Comparison of ENCODE assay signal across 1 cellular context in genomic region chr4:86926428-86927086, GRCh38.
TF ChIP-seq lines count a peak whose summit lies in the region.

No MANE protein-coding gene starts in this region.

TF ChIP-seq in A549, 52 proteins besides CTCF, POLR2A, EP300 and RAD21:
- TF ChIP-seq RARB (CRISPR knock-in tag; IDR thresholded peaks at IDR 0.05) (peak; percentile 94), FOSL2 (IDR thresholded peaks at IDR 0.05) (no peak), FOSL2 (CRISPR knock-in tag; IDR thresholded peaks at IDR 0.05) (peak; percentile 53), HOXB13 (CRISPR knock-in tag; IDR thresholded peaks at IDR 0.05; ENCODE audit: low read depth) (peak; percentile 74; the same call in 1 of the 2 replicates), USF2 (IDR thresholded peaks at IDR 0.05) (0 out of 2 replicates have a peak, but pooled peaks have one; percentile 15), TFCP2L1 (CRISPR knock-in tag; IDR thresholded peaks at IDR 0.05) (no peak), PHF8 (IDR thresholded peaks at IDR 0.05; ENCODE audit: borderline replicate concordance, low read depth) (no peak)
